ENCODE assay signal across 28 cellular contexts in the genomic region with DNA sequence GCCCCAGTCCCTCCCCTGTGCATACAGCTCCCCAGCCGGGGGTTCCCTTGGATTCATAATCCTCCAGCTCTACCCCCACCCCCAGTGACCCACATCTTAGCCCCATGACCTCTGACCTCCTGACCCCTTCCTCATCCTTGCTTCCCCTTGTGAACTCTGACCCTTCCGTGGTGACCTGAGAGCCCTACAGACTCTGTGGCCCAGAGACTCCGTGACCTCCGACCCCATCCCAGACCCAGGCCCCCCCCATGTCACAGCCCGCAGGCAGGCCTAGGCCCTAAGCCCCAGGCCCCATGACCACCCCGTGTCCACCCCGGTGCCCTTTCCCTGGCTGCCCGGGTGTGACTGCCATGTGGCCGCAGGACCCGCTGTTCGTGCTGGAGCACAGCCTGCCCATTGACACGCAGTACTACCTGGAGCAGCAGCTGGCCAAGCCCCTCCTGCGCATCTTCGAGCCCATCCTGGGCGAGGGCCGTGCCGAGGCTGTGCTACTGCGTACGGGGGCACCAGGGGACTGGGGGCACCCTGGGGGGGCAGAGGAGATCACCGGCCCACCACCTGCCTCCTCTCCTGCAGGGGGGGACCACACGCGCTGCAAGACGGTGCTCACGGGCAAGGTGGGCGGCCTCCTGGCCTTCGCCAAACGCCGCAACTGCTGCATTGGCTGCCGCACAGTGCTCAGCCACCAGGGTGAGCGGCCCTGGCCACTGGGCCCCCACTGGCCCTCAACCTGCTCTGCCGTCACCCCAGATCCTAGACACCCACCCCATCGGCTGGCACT. TPM values are rescaled to one million over a fixed set of nuclear protein-coding genes. Genes with fewer than 3 reads are reported as not detected.
DNase-seq lines count a peak whose midpoint lies in the region; ATAC-seq and TF ChIP-seq lines count a peak whose summit lies in the region.
"Had no signal": no experiment of that assay in that cellular context is flagged by ENCODE, and none has a peak within 500 bp of the region (broad histone marks: within the 10 kb centered on the region; RNA-seq: fewer than 3 reads in every experiment).

No MANE protein-coding gene starts in this region.

- no peak for TF ChIP-seq CTCF in ascending aorta (IDR thresholded peaks at IDR 0.05)

- H3K9me3 Mint-ChIP-seq in memory B cell: no peaks in the 10 kb centered on the region
- H3K9me3 Mint-ChIP-seq: activated CD4-positive, alpha-beta memory T cell treated with anti-CD3 and anti-CD28 coated beads, Interleukin-2, amount 10 ng/mL, durations not matched to agents 7 days and 5 days; activated T-helper 2 cell treated with anti-CD3 and anti-CD28 coated beads, Interferon-gamma antibody, Interleukin-2, Interleukin-4, amounts not matched to agents 10 μg/mL and 5 μg/mL and 100 μg/mL, durations not matched to agents 14 hours and 24 hours and 36 hours had no signal

- intact Hi-C loops in ascending aorta (cut with DNase I): no loop called here

- peak; percentile 78 for DNase-seq in H7
- no peak for DNase-seq in T-helper 17 cell
- DNase-seq in memory B cell (ENCODE audit: low spot score in 2 of 2): peak in 1 of 2 donors; percentile 55
- no peak for DNase-seq in NOMO-1 treated with DMSO at 0.1 percent for 48 hours (lab: John Stamatoyannopoulos, UW; ENCODE audit: unreplicated experiment)
- DNase-seq in NCI-H1436 treated with DMSO at 0.1 percent for 48 hours (lab: John Stamatoyannopoulos, UW): no peak
- no peak for DNase-seq in medulla oblongata (ENCODE audit: extremely low spot score)
- DNase-seq in ascending aorta (ENCODE audit: low spot score in 2 of 2): no peak
- DNase-seq: activated CD4-positive, alpha-beta memory T cell treated with anti-CD3 and anti-CD28 coated beads, Interleukin-2, amount 10 ng/mL, durations not matched to agents 7 days and 5 days; activated CD4-positive, CD25-positive, alpha-beta regulatory T cell treated with anti-CD3 and anti-CD28 coated beads, Interleukin-2, amount 50 U/mL, for 72 hours; effector CD4-positive, alpha-beta T cell; IMR-90; naive thymus-derived CD4-positive, alpha-beta T cell; NCI-H2081 treated with DMSO at 0.1 percent for 48 hours; NCI-H345; NCI-H82; SHP77 treated with DMSO at 0.1 percent for 48 hours; SW 1271; uterus had no signal

- ATAC-seq in T-helper 17 cell: no peak
- no peak for ATAC-seq in memory B cell (ENCODE audit: low read depth)

- H3K27me3 Mint-ChIP-seq in T-helper 17 cell: peaks cover 26% of the 10 kb centered on the region
- no peaks in the 10 kb centered on the region for H3K27me3 Mint-ChIP-seq in memory B cell

- H3K36me3 Mint-ChIP-seq in T-helper 17 cell (ENCODE audit: low read depth) (peaks cover 11% of the 10 kb centered on the region), memory B cell (peaks cover 22% of the 10 kb centered on the region)

- H3K4me2 ChIP-seq in BLaER1: peak overlapping the region; percentile 92

- peaks cover 34% of the 10 kb centered on the region for H3K36me3 ChIP-seq in BLaER1
- peaks cover 3% of the 10 kb centered on the region for H3K36me3 ChIP-seq in H7 (replicated peaks; ENCODE audit: control insufficient read depth, insufficient read depth, low read length)
- no peaks in the 10 kb centered on the region for H3K36me3 ChIP-seq in ascending aorta
- H3K36me3 ChIP-seq: uterus had no signal

- H3K4me3 Mint-ChIP-seq in T-helper 17 cell (peak overlapping the region; percentile 50), memory B cell (peak overlapping the region; percentile 84)
- H3K4me3 Mint-ChIP-seq: activated CD4-positive, alpha-beta memory T cell treated with anti-CD3 and anti-CD28 coated beads, Interleukin-2, amount 10 ng/mL, durations not matched to agents 7 days and 5 days; activated naive CD8-positive, alpha-beta T cell; naive thymus-derived CD4-positive, alpha-beta T cell had no signal

- H3K27me3 ChIP-seq in BLaER1: no peaks in the 10 kb centered on the region
- peaks cover 8% of the 10 kb centered on the region for H3K27me3 ChIP-seq in H7 (ENCODE audit: control insufficient read depth, insufficient read depth, low read length)
- peaks cover 7% of the 10 kb centered on the region for H3K27me3 ChIP-seq in ascending aorta
- H3K27me3 ChIP-seq: testis had no signal

- peak overlapping the region; percentile 97 for H3K27ac ChIP-seq in BLaER1
- no peak overlapping the region for H3K27ac ChIP-seq in ascending aorta
- H3K27ac ChIP-seq: C4-2B, epithelial cell of prostate, testis, uterus had no signal

- no peaks in the 10 kb centered on the region for H4K20me1 ChIP-seq in BLaER1

- peaks cover 17% of the 10 kb centered on the region for H3K4me1 Mint-ChIP-seq in T-helper 17 cell
- peaks cover 36% of the 10 kb centered on the region for H3K4me1 Mint-ChIP-seq in memory B cell

- 0 out of 2 replicates have a peak overlapping the region, but pooled peaks have one; percentile 27 for H3K9ac ChIP-seq in BLaER1

- peak overlapping the region; percentile 25; the same call in 1 of the 2 replicates for H3K4me3 ChIP-seq in BLaER1
- no peak overlapping the region for H3K4me3 ChIP-seq in H7 (ENCODE audit: insufficient read depth, low read depth, low read length)
- H3K4me3 ChIP-seq in ascending aorta: no peak overlapping the region
- H3K4me3 ChIP-seq: testis, uterus had no signal

- H3K4me1 ChIP-seq in BLaER1 (peaks cover 78% of the 10 kb centered on the region), ascending aorta (peaks cover 3 to 6% of the 10 kb centered on the region in 2 donors)
- H3K4me1 ChIP-seq: uterus had no signal

- H3K27ac Mint-ChIP-seq in T-helper 17 cell (no peak overlapping the region), memory B cell (peak overlapping the region; percentile 98)
- H3K27ac Mint-ChIP-seq: activated CD4-positive, alpha-beta memory T cell treated with anti-CD3 and anti-CD28 coated beads, Interleukin-2, amount 10 ng/mL, durations not matched to agents 7 days and 5 days; activated naive CD8-positive, alpha-beta T cell; activated T-helper 2 cell treated with anti-CD3 and anti-CD28 coated beads, Interferon-gamma antibody, Interleukin-2, Interleukin-4, amounts not matched to agents 10 μg/mL and 5 μg/mL and 100 μg/mL, durations not matched to agents 14 hours and 24 hours and 36 hours; naive thymus-derived CD4-positive, alpha-beta T cell had no signal

- H3K9me3 ChIP-seq in BLaER1 (peaks cover 12% of the 10 kb centered on the region; the same call in 1 of the 2 replicates), T-helper 17 cell (ENCODE audit: control insufficient read depth, low read length, poor library complexity, severe bottlenecking) (no peaks in the 10 kb centered on the region), ascending aorta (no peaks in the 10 kb centered on the region)
- H3K9me3 ChIP-seq: testis, uterus had no signal

RNA-seq across cellular contexts. Expression of gene SPIB, which starts 2.5 kb away (rescaled TPM):
- 0.81 and 8.8 TPM in 2 replicates for total RNA-seq in H7 (2014; rRNA removed; shearing (Covaris generic))
- 1 to 10 TPM; 1.9 to 3.0 TPM for total RNA-seq in T-helper 17 cell
- not detected for total RNA-seq in ascending aorta
- total RNA-seq: IMR-90, MCF 10A, mesenteric fat pad, renal cortical epithelial cell had no signal

RNA-seq across cellular contexts. Expression of gene MYBPC2, which starts 16.5 kb away (rescaled TPM):
- 0.24 and 0.55 TPM in 2 replicates for total RNA-seq in H7 (2014; rRNA removed; shearing (Covaris generic))
- total RNA-seq in T-helper 17 cell: under 1 TPM; 0.07 to 0.08 TPM
- not detected for total RNA-seq in ascending aorta
- total RNA-seq: G401, IMR-90, MCF 10A, mesenteric fat pad had no signal

RNA-seq across cellular contexts. Expression of gene POLD1, which starts 32.1 kb away (rescaled TPM):
- 167 and 185 TPM in 2 replicates for total RNA-seq in H7 (2014; rRNA removed; shearing (Covaris generic))
- total RNA-seq in T-helper 17 cell (10 to 100 TPM; 23.5 to 26.6 TPM), ascending aorta (22.9 TPM)

RNA-seq across cellular contexts. Expression of gene NR1H2, which starts 40.0 kb away (rescaled TPM):
- total RNA-seq in H7 (2014; rRNA removed; shearing (Covaris generic)): 73.7 and 90.1 TPM in 2 replicates
- total RNA-seq in T-helper 17 cell (100 to 1,000 TPM; 208 to 276 TPM), ascending aorta (150 TPM)

RNA-seq across cellular contexts. Expression of gene NAPSA, which starts 50.8 kb away (rescaled TPM):
- total RNA-seq in H7 (2014; rRNA removed; shearing (Covaris generic)): 0.44 and 0.59 TPM in 2 replicates
- total RNA-seq in T-helper 17 cell (under 1 TPM; 0.73 to 0.99 TPM), ascending aorta (1.6 TPM)
- total RNA-seq: IMR-90 had no signal
